In the genomic region with DNA sequence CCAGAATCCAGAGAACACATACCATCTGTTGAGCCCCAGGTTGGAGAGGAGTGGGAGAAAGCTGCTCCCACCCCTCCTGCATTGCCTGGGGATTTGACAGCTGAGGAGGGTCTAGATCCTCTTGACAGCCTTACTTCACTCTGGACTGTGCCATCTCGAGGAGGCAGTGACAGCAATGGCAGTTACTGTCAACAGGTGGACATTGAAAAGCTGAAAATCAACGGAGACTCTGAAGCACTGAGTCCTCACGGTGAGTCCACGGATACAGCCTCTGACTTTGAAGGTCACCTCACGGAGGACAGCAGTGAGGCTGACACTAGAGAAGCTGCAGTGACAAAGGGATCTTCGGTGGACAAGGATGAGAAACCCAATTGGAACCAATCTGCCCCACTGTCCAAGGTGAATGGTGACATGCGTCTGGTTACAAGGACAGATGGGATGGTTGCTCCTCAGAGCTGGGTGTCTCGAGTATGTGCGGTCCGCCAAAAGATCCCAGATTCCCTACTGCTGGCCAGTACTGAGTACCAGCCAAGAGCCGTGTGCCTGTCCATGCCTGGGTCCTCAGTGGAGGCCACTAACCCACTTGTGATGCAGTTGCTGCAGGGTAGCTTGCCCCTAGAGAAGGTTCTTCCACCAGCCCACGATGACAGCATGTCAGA, we compare ENCODE assay signal across 25 cellular contexts.
A peak's percentile ranks its signal among the peaks of the same experiment; 100 is the strongest.
DNase-seq lines count a peak whose midpoint lies in the region; ATAC-seq, FAIRE-seq and TF ChIP-seq lines count a peak whose summit lies in the region.
"Had no signal": no experiment of that assay in that cellular context is flagged by ENCODE, and none has a peak within 500 bp of the region (broad histone marks: within the 10 kb centered on the region; RNA-seq: fewer than 3 reads in every experiment).

No MANE protein-coding gene starts in this region.

- H3K36me3 ChIP-seq in bronchial epithelial cell (ENCODE audit: control insufficient read depth, insufficient read depth, low read length): peaks cover 28% of the 10 kb centered on the region
- H3K36me3 ChIP-seq in sigmoid colon: peaks cover 33 to 100% (median 70%) of the 10 kb centered on the region in 4 donors
- peaks cover 49 to 98% (median 63%) of the 10 kb centered on the region in 3 donors for H3K36me3 ChIP-seq in esophagus squamous epithelium

- H3K27me3 ChIP-seq in CD4-positive, alpha-beta T cell (ENCODE audit: control insufficient read depth, insufficient read depth, low read length): no peaks in the 10 kb centered on the region
- no peaks in the 10 kb centered on the region for H3K27me3 ChIP-seq in bronchial epithelial cell (ENCODE audit: control insufficient read depth, insufficient read depth, low read length)
- no peaks in the 10 kb centered on the region for H3K27me3 ChIP-seq in sigmoid colon
- H3K27me3 ChIP-seq in esophagus squamous epithelium: no peaks in the 10 kb centered on the region
- H3K27me3 ChIP-seq: BLaER1 treated with 17β-estradiol and CSF1 and Interleukin-3, amounts not matched to agents 10 nM and 100 nM; MG63 had no signal

- POLR2A ChIA-PET in CD4-positive, alpha-beta T cell (lab: Charles Lee): no interaction called here

- no peak for ATAC-seq in activated naive CD8-positive, alpha-beta T cell treated with anti-CD3 and anti-CD28 coated beads, Interleukin-2, amount 50 U/mL, for 24 hours
- no peak for ATAC-seq in CD4-positive, alpha-beta T cell (ENCODE audit: poor library complexity)
- ATAC-seq: HCT116, Panc1 had no signal

- H3K9me3 ChIP-seq in CD4-positive, alpha-beta T cell (ENCODE audit: control insufficient read depth, low read length): no peaks in the 10 kb centered on the region
- no peaks in the 10 kb centered on the region for H3K9me3 ChIP-seq in sigmoid colon
- no peaks in the 10 kb centered on the region for H3K9me3 ChIP-seq in esophagus squamous epithelium
- H3K9me3 ChIP-seq: BLaER1 treated with 17β-estradiol and CSF1 and Interleukin-3, amounts not matched to agents 10 nM and 100 nM; MG63 had no signal

- H3K4me1 Mint-ChIP-seq in activated naive CD8-positive, alpha-beta T cell treated with anti-CD3 and anti-CD28 coated beads for 36 hours: peaks cover 22% of the 10 kb centered on the region
- peaks cover 26% of the 10 kb centered on the region for H3K4me1 Mint-ChIP-seq in activated naive CD8-positive, alpha-beta T cell treated with anti-CD3 and anti-CD28 coated beads, Interleukin-2, amount 50 U/mL, for 24 hours
- H3K4me1 Mint-ChIP-seq in CD4-positive, alpha-beta T cell (ENCODE audit: low read depth): peaks cover 3% of the 10 kb centered on the region

- H3K27ac ChIP-seq in CD4-positive, alpha-beta T cell (ENCODE audit: low read depth, low read length): no peak overlapping the region
- H3K27ac ChIP-seq in sigmoid colon (no peak overlapping the region), esophagus squamous epithelium (no peak overlapping the region)
- H3K27ac ChIP-seq: BLaER1 treated with 17β-estradiol and CSF1 and Interleukin-3, amounts not matched to agents 10 nM and 100 nM; RWPE1 had no signal

- TF ChIP-seq POLR2A in sigmoid colon (IDR thresholded peaks at IDR 0.05) (no peak), esophagus squamous epithelium (IDR thresholded peaks at IDR 0.05) (no peak)

- peaks cover 0 to 5% (median 0%) of the 10 kb centered on the region in 4 donors for H3K4me1 ChIP-seq in sigmoid colon
- no peaks in the 10 kb centered on the region for H3K4me1 ChIP-seq in esophagus squamous epithelium

- no peak for DNase-seq in activated naive CD8-positive, alpha-beta T cell treated with anti-CD3 and anti-CD28 coated beads for 36 hours
- no peak for DNase-seq in activated naive CD8-positive, alpha-beta T cell treated with anti-CD3 and anti-CD28 coated beads, Interleukin-2, amount 50 U/mL, for 24 hours
- no peak for DNase-seq in CD4-positive, alpha-beta T cell
- DNase-seq in bronchial epithelial cell (ENCODE audit: low read depth) (no peak), sigmoid colon (peak; percentile 30), HTR-8/SVneo (ENCODE audit: insufficient read length, low spot score) (no peak), esophagus squamous epithelium (lab: John Stamatoyannopoulos, UW) (no peak)
- DNase-seq: CD4-positive, alpha-beta memory T cell; COR-L47; DMS53; KBM-7; MG63; NCI-H1048; NCI-H1417; NCI-H1694; NCI-H2029 treated with DMSO at 0.1 percent for 48 hours; NCI-H446 treated with DMSO at 0.1 percent for 48 hours; NCI-H526 treated with DMSO at 0.1 percent for 48 hours; SHP77 treated with DMSO at 0.1 percent for 48 hours; SW 1271 had no signal

- no peaks in the 10 kb centered on the region for H3K27me3 Mint-ChIP-seq in activated naive CD8-positive, alpha-beta T cell treated with anti-CD3 and anti-CD28 coated beads for 36 hours
- no peaks in the 10 kb centered on the region for H3K27me3 Mint-ChIP-seq in activated naive CD8-positive, alpha-beta T cell treated with anti-CD3 and anti-CD28 coated beads, Interleukin-2, amount 50 U/mL, for 24 hours
- H3K27me3 Mint-ChIP-seq in CD4-positive, alpha-beta T cell: no peaks in the 10 kb centered on the region
- H3K27me3 Mint-ChIP-seq: CD4-positive, alpha-beta memory T cell had no signal

- 96% methylated on average over 12 of the region's 12 CpGs for WGBS in sigmoid colon, 2 donors
- 92 to 93% methylated on average over 8 to 10 of the region's 12 CpGs for WGBS in esophagus squamous epithelium, 2 donors

- TF ChIP-seq CTCF in CD4-positive, alpha-beta T cell (IDR thresholded peaks at IDR 0.05): no peak
- TF ChIP-seq CTCF in bronchial epithelial cell (IDR thresholded peaks at IDR 0.05; ENCODE audit: insufficient read depth, low read length, severe bottlenecking) (no peak), sigmoid colon (IDR thresholded peaks at IDR 0.05) (no peak), esophagus squamous epithelium (IDR thresholded peaks at IDR 0.05) (no peak)

- FAIRE-seq in bronchial epithelial cell (lab: Jason Lieb, UNC) (peak; percentile 58), HTR-8/SVneo (lab: Jason Lieb, UNC) (no peak)
- FAIRE-seq: H1 had no signal

- H3K4me3 ChIP-seq in bronchial epithelial cell (ENCODE audit: low read depth, low read length) (no peak overlapping the region), sigmoid colon (no peak overlapping the region), esophagus squamous epithelium (no peak overlapping the region)
- H3K4me3 ChIP-seq: BLaER1 treated with 17β-estradiol and CSF1 and Interleukin-3, amounts not matched to agents 10 nM and 100 nM; MG63 had no signal

- CTCF ChIA-PET in CD4-positive, alpha-beta T cell (lab: Charles Lee): no interaction called here

- peak overlapping the region; percentile 34 for H3K27ac Mint-ChIP-seq in activated naive CD8-positive, alpha-beta T cell treated with anti-CD3 and anti-CD28 coated beads for 36 hours
- no peak overlapping the region for H3K27ac Mint-ChIP-seq in activated naive CD8-positive, alpha-beta T cell treated with anti-CD3 and anti-CD28 coated beads, Interleukin-2, amount 50 U/mL, for 24 hours
- peak overlapping the region; percentile 42 for H3K27ac Mint-ChIP-seq in CD4-positive, alpha-beta T cell

- no peaks in the 10 kb centered on the region for H3K9me3 Mint-ChIP-seq in activated naive CD8-positive, alpha-beta T cell treated with anti-CD3 and anti-CD28 coated beads for 36 hours
- H3K9me3 Mint-ChIP-seq in activated naive CD8-positive, alpha-beta T cell treated with anti-CD3 and anti-CD28 coated beads, Interleukin-2, amount 50 U/mL, for 24 hours: no peaks in the 10 kb centered on the region
- H3K9me3 Mint-ChIP-seq in CD4-positive, alpha-beta T cell: no peaks in the 10 kb centered on the region

- no peak overlapping the region for H3K4me3 Mint-ChIP-seq in activated naive CD8-positive, alpha-beta T cell treated with anti-CD3 and anti-CD28 coated beads for 36 hours
- H3K4me3 Mint-ChIP-seq in activated naive CD8-positive, alpha-beta T cell treated with anti-CD3 and anti-CD28 coated beads, Interleukin-2, amount 50 U/mL, for 24 hours: no peak overlapping the region
- H3K4me3 Mint-ChIP-seq in CD4-positive, alpha-beta T cell: no peak overlapping the region
- H3K4me3 Mint-ChIP-seq: CD4-positive, alpha-beta memory T cell had no signal

- H3K36me3 Mint-ChIP-seq in activated naive CD8-positive, alpha-beta T cell treated with anti-CD3 and anti-CD28 coated beads for 36 hours: peaks cover 41% of the 10 kb centered on the region
- peaks cover 74% of the 10 kb centered on the region for H3K36me3 Mint-ChIP-seq in activated naive CD8-positive, alpha-beta T cell treated with anti-CD3 and anti-CD28 coated beads, Interleukin-2, amount 50 U/mL, for 24 hours (ENCODE audit: low read depth)
- H3K36me3 Mint-ChIP-seq in CD4-positive, alpha-beta T cell (ENCODE audit: low read depth): peaks cover 96% of the 10 kb centered on the region

- no peak for TF ChIP-seq EP300 in sigmoid colon (IDR thresholded peaks at IDR 0.05)

- intact Hi-C loops in CD4-positive, alpha-beta T cell (cut with DNase I, micrococcal nuclease): loop anchor here in 1 of 2 experiments (5.0 kb wide), 2 partner anchors 98 to 217 kb away; no protein-coding TSS in a partner anchor
- intact Hi-C loops in sigmoid colon (cut with DNase I) (no loop called here), esophagus squamous epithelium (cut with DNase I) (no loop called here)
